18 cellular contexts compared by ENCODE assay signal in the genomic region with DNA sequence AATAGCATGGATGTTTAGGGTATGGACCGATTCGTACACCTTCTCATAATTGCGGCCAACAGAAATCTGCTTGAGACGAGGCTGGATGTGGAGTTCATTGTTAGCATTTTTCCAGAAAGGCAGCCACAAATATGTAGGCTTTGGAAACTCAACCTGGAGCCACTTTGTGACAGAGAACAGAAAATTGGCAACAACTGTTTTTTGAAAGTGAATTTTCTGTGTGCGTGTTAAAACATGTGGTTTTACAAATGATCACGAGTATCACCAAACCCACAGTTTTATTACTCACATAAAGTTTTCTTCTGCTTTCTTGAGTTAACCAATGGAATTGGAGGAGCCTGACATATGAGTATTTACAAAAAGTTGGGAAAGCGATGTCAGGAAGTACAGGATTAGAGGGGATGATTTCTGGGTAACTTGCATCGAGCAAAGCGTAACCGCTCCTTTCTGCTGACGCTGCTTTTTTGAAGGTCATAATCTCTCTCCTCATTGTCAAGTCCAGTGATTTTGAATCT.
DNase-seq lines count a peak whose midpoint lies in the region; ATAC-seq and TF ChIP-seq lines count a peak whose summit lies in the region.
"Had no signal": no experiment of that assay in that cellular context is flagged by ENCODE, and none has a peak within 500 bp of the region (broad histone marks: within the 10 kb centered on the region; RNA-seq: fewer than 3 reads in every experiment).

No MANE protein-coding gene starts in this region.

- H3K9me3 ChIP-seq in adipocyte (ENCODE audit: control insufficient read depth, low read length) (peaks cover 6% of the 10 kb centered on the region), skeletal muscle tissue (ENCODE audit: control insufficient read depth in 3 of 3, low read length in 3 of 3) (no peaks in the 10 kb centered on the region), thyroid gland (no peaks in the 10 kb centered on the region)
- H3K9me3 ChIP-seq: Caco-2 had no signal

- WGBS in thyroid gland, 2 donors: 73 to 86% methylated on average over 11 of the region's 11 CpGs

- H3F3A ChIP-seq in GM23338 (replicated peaks; ENCODE audit: low read depth): no peaks in the 10 kb centered on the region

- peaks cover 5% of the 10 kb centered on the region; the same call in 2 of the 3 replicates for H3K9me3 Mint-ChIP-seq in GM23338

- H3K4me1 ChIP-seq in GM23338 (ENCODE audit: insufficient read depth) (no peaks in the 10 kb centered on the region), adipocyte (ENCODE audit: control insufficient read depth, insufficient read depth, low read length) (peaks cover 20% of the 10 kb centered on the region), skeletal muscle tissue (ENCODE audit: control insufficient read depth in 3 of 3, insufficient read depth in 3 of 3, low read length in 3 of 3) (no peaks in the 10 kb centered on the region), thyroid gland (no peaks in the 10 kb centered on the region)

- H3K36me3 Mint-ChIP-seq in GM23338 (ENCODE audit: low read depth): 0 out of 3 replicates have a peak, but pooled peaks cover 3% of the 10 kb centered on the region

- no peak overlapping the region for H3K27ac Mint-ChIP-seq in GM23338
- H3K27ac Mint-ChIP-seq: activated CD4-positive, alpha-beta T cell treated with anti-CD3 and anti-CD28 coated beads, Interleukin-2, amount 10 ng/mL, durations not matched to agents 24 days and 14 days; H9; stimulated activated naive CD8-positive, alpha-beta T cell treated with anti-CD3 and anti-CD28 coated beads, Interleukin-15, amount 100 ng/mL, for 72 hours had no signal

- H3K9ac ChIP-seq in adipocyte (ENCODE audit: low read length) (peak overlapping the region; percentile 79), skeletal muscle tissue (ENCODE audit: low read depth in 1 of 3, low read length in 3 of 3) (no peak overlapping the region)

- H3K4me2 ChIP-seq in GM23338: no peak overlapping the region

- H3K79me2 ChIP-seq in GM23338 (replicated peaks; ENCODE audit: insufficient read depth): no peaks in the 10 kb centered on the region

- no peak overlapping the region for H3K4me3 Mint-ChIP-seq in GM23338
- H3K4me3 Mint-ChIP-seq: activated CD4-positive, alpha-beta T cell treated with anti-CD3 and anti-CD28 coated beads, Interleukin-2, amount 10 ng/mL, durations not matched to agents 24 days and 14 days; H9; stimulated activated naive CD8-positive, alpha-beta T cell treated with anti-CD3 and anti-CD28 coated beads, Interleukin-15, amount 100 ng/mL, for 72 hours had no signal

- H4K20me1 ChIP-seq in GM23338 (replicated peaks; ENCODE audit: insufficient read depth): no peaks in the 10 kb centered on the region

- H3K27ac ChIP-seq in GM23338 (ENCODE audit: low read depth) (no peak overlapping the region), skeletal muscle tissue (ENCODE audit: low read depth, low read length) (peak overlapping the region; percentile 47), thyroid gland (no peak overlapping the region)

- ATAC-seq in GM23338: no peak
- ATAC-seq in HG02610 (IDR thresholded peaks at IDR 0.05; ENCODE audit: unreplicated experiment): no peak
- ATAC-seq: stimulated activated naive CD8-positive, alpha-beta T cell treated with anti-CD3 and anti-CD28 coated beads, Interleukin-15, amount 100 ng/mL, for 72 hours had no signal

- H3K9me2 ChIP-seq in GM23338 (ENCODE audit: insufficient read depth): peaks cover 6% of the 10 kb centered on the region; the same call in 1 of the 2 replicates

- no peak for TF ChIP-seq CTCF in GM23338 (conservative IDR thresholded peaks at IDR 0.05; ENCODE audit: low read depth in 2 of 2)
- no peak for TF ChIP-seq CTCF in fibroblast of the aortic adventitia (IDR thresholded peaks at IDR 0.05; ENCODE audit: insufficient read depth, low read length)
- TF ChIP-seq CTCF in thyroid gland (IDR thresholded peaks at IDR 0.05): no peak

- H3K27me3 Mint-ChIP-seq in GM23338 (ENCODE audit: insufficient read depth, low read depth, poor library complexity): peaks cover 2% of the 10 kb centered on the region
- H3K27me3 Mint-ChIP-seq: activated CD4-positive, alpha-beta T cell treated with anti-CD3 and anti-CD28 coated beads, Interleukin-2, amount 10 ng/mL, durations not matched to agents 24 days and 14 days; stimulated activated naive CD8-positive, alpha-beta T cell treated with anti-CD3 and anti-CD28 coated beads, Interleukin-15, amount 100 ng/mL, for 72 hours had no signal

- H3K27me3 ChIP-seq in GM23338 (ENCODE audit: insufficient read depth) (no peaks in the 10 kb centered on the region), adipocyte (replicated peaks; ENCODE audit: control insufficient read depth, insufficient read depth, low read length) (no peaks in the 10 kb centered on the region), skeletal muscle tissue (ENCODE audit: control insufficient read depth in 3 of 3, insufficient read depth in 3 of 3, low read length in 3 of 3) (no peaks in the 10 kb centered on the region), thyroid gland (no peaks in the 10 kb centered on the region)

- H3K36me3 ChIP-seq in GM23338 (ENCODE audit: insufficient read depth) (no peaks in the 10 kb centered on the region), adipocyte (ENCODE audit: control insufficient read depth, insufficient read depth, low read length, severe bottlenecking) (no peaks in the 10 kb centered on the region), skeletal muscle tissue (ENCODE audit: control insufficient read depth in 3 of 3, insufficient read depth in 3 of 3, low read length in 3 of 3) (no peaks in the 10 kb centered on the region), thyroid gland (no peaks in the 10 kb centered on the region)

- H3K4me1 Mint-ChIP-seq in GM23338: no peaks in the 10 kb centered on the region
- H3K4me1 Mint-ChIP-seq: activated CD4-positive, alpha-beta T cell treated with anti-CD3 and anti-CD28 coated beads, Interleukin-2, amount 10 ng/mL, durations not matched to agents 24 days and 14 days; stimulated activated naive CD8-positive, alpha-beta T cell treated with anti-CD3 and anti-CD28 coated beads, Interleukin-15, amount 100 ng/mL, for 72 hours had no signal

- intact Hi-C loops in thyroid gland (cut with DNase I): no loop called here

- DNase-seq in GM23338 (ENCODE audit: low spot score) (no peak), adipocyte (ENCODE audit: low read depth) (peak; percentile 92), fibroblast of the aortic adventitia (ENCODE audit: low read depth) (peak; percentile 96), amygdala (lab: John Stamatoyannopoulos, UW) (no peak), NCI-H1436 treated with DMSO at 0.1 percent for 48 hours (lab: John Stamatoyannopoulos, UW) (no peak), thyroid gland (no peak)
- DNase-seq: activated CD4-positive, alpha-beta T cell treated with anti-CD3 and anti-CD28 coated beads, Interleukin-2, amount 10 ng/mL, durations not matched to agents 24 days and 14 days; activated gamma-delta T cell; Caco-2; dermis blood vessel endothelial cell; H9; hippocampal formation; mesendoderm; NCI-H2029; NCI-H82; stimulated activated naive CD8-positive, alpha-beta T cell treated with anti-CD3 and anti-CD28 coated beads, Interleukin-15, amount 100 ng/mL, for 72 hours had no signal

- no peak for TF ChIP-seq POLR2A in thyroid gland (IDR thresholded peaks at IDR 0.05)

- peak overlapping the region; percentile 66; the same call in 1 of the 2 replicates for H2AFZ ChIP-seq in GM23338

- H3K4me3 ChIP-seq in GM23338 (no peak overlapping the region), adipocyte (ENCODE audit: low read length) (peak overlapping the region; percentile 62), fibroblast of the aortic adventitia (ENCODE audit: low read depth, low read length) (peak overlapping the region; percentile 34), skeletal muscle tissue (ENCODE audit: low read length in 3 of 3) (no peak overlapping the region), thyroid gland (replicated peaks in 1 of 3) (no peak overlapping the region)

TF ChIP-seq in GM23338, 12 proteins besides CTCF, POLR2A, EP300 and RAD21 (continues in another document):
- TF ChIP-seq CREB1 (CRISPR knock-in tag; IDR thresholded peaks at IDR 0.05; ENCODE audit: low read depth) (no peak), JUNB (IDR thresholded peaks at IDR 0.05; ENCODE audit: unreplicated experiment) (no peak), POLR2AphosphoS5 (IDR thresholded peaks at IDR 0.05; ENCODE audit: low read depth) (no peak), STAT1 (IDR thresholded peaks at IDR 0.05; ENCODE audit: unreplicated experiment) (no peak), EZH2phosphoT487 (IDR thresholded peaks at IDR 0.05; ENCODE audit: unreplicated experiment) (no peak), NANOG (IDR thresholded peaks at IDR 0.05; ENCODE audit: borderline replicate concordance) (no peak), ZNF331 (CRISPR knock-in tag; IDR thresholded peaks at IDR 0.05; ENCODE audit: low read depth) (no peak), EZH2 (IDR thresholded peaks at IDR 0.05; ENCODE audit: low read depth, unreplicated experiment) (no peak)
- TF ChIP-seq, protein P1, sequence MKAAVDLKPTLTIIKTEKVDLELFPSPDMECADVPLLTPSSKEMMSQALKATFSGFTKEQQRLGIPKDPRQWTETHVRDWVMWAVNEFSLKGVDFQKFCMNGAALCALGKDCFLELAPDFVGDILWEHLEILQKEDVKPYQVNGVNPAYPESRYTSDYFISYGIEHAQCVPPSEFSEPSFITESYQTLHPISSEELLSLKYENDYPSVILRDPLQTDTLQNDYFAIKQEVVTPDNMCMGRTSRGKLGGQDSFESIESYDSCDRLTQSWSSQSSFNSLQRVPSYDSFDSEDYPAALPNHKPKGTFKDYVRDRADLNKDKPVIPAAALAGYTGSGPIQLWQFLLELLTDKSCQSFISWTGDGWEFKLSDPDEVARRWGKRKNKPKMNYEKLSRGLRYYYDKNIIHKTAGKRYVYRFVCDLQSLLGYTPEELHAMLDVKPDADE (IDR thresholded peaks at IDR 0.05): no peak

Comparison
In these comparisons a context has a peak if more than half of its experiments do, and no peak if none do; other contexts are left out.
1. DNase-seq: peak in adipocyte (single experiment) and fibroblast of the aortic adventitia (single experiment); none in GM23338 (single experiment), amygdala (0 of 56), NCI-H1436 treated with DMSO at 0.1 percent for 48 hours (single experiment) and thyroid gland (0 of 2).
2. H3K4me3 ChIP-seq: peak in adipocyte (single experiment) and fibroblast of the aortic adventitia (single experiment); none in GM23338 (single experiment), skeletal muscle tissue (0 of 3) and thyroid gland (0 of 3).